7 cellular contexts compared by ENCODE assay signal in the genomic region with DNA sequence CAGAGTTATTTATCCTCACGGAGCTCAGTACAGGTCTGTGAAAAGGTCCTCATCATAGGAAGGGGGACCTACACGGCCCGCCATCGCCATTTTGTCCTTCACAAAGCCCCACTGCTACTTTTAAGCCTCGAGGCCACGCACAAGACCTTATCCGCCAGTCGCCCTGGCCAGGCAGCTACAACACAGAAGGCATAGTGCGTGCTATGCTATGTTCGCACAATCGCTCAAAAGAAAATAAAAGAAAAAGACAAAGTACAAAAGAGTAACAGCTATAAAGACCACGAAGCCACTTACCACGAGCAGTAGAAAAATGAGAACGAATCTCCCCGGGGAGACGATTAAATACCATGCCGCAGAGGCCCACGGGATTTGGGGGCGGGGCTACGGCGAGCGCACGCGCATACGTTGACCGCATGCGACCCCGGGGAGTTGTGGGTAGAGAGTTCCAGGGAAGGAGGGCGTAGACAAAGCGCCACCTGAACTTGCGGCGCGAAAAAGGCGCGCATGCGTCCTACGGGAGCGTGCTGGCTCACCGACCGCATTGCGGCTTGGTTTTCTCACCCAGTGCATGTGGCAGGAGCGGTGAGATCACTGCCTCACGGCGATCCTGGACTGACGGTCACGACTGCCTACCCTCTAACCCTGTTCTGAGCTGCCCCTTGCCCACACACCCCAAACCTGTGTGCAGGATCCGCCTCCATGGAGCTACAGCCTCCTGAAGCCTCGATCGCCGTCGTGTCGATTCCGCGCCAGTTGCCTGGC.
DNase-seq lines count a peak whose midpoint lies in the region; ATAC-seq and TF ChIP-seq lines count a peak whose summit lies in the region.

No MANE protein-coding gene starts in this region.

- peak; percentile 97 for DNase-seq in NCI-H1930 (lab: John Stamatoyannopoulos, UW)
- DNase-seq in T-helper 22 cell (ENCODE audit: low read depth): peak; percentile 95
- peak; percentile 96 for DNase-seq in astrocyte of the cerebellum (ENCODE audit: low read depth)
- DNase-seq in hepatic stellate cell (ENCODE audit: low spot score): peak; percentile 95
- peak; percentile 98 for DNase-seq in retina

- in situ Hi-C loops in astrocyte of the cerebellum (cut with HindIII; ENCODE audit: low sequenced_read_pairs): no loop called here

- H3K4me3 ChIP-seq in astrocyte of the cerebellum (ENCODE audit: low read depth, low read length): peak overlapping the region; percentile 74

- peak; percentile 100 for TF ChIP-seq POLR2A in GM18505 (IDR thresholded peaks at IDR 0.05; ENCODE audit: borderline replicate concordance, extremely low read depth, insufficient read depth, insufficient read length)

- peak; percentile 78 for ATAC-seq in GM18505 (IDR thresholded peaks at IDR 0.05; ENCODE audit: unreplicated experiment)
- peak; percentile 88 for ATAC-seq in HG02970 (IDR thresholded peaks at IDR 0.05; ENCODE audit: low FRiP score, unreplicated experiment)

- no peak for TF ChIP-seq CTCF in astrocyte of the cerebellum (IDR thresholded peaks at IDR 0.05; ENCODE audit: low read depth, low read length, missing control alignments)

Comparison
In these comparisons a context has a peak if more than half of its experiments do, and no peak if none do; other contexts are left out.
1. Peak in every context shown above with its lines: DNase-seq, ATAC-seq and H3K4me3 ChIP-seq.